Comparison of ENCODE assay signal across 1 cellular context in genomic region chr6:79558099-79558498, GRCh38.
TF ChIP-seq lines count a peak whose summit lies in the region.

No MANE protein-coding gene starts in this region.

TF ChIP-seq in HepG2, 621 proteins besides CTCF, POLR2A, EP300 and RAD21 (continued from another document and continues in another):
- no peak for TF ChIP-seq ZNF883 (CRISPR knock-in tag; IDR thresholded peaks at IDR 0.05; ENCODE audit: not compliant biosample characterization)
- peak; percentile 43; the same call in 1 of the 2 replicates for TF ChIP-seq RXRB (CRISPR knock-in tag; IDR thresholded peaks at IDR 0.05; ENCODE audit: borderline replicate concordance)
- TF ChIP-seq PAXIP1 (CRISPR knock-in tag; conservative IDR thresholded peaks at IDR 0.05) = peak; percentile 65
- peak; percentile 99 for TF ChIP-seq ZBTB20 (CRISPR knock-in tag; IDR thresholded peaks at IDR 0.05; ENCODE audit: borderline replicate concordance, low read depth)
- no peak for TF ChIP-seq ZSCAN29 (CRISPR knock-in tag; conservative IDR thresholded peaks at IDR 0.05)
- no peak for TF ChIP-seq TAF1 (CRISPR knock-in tag; IDR thresholded peaks at IDR 0.05)
- TF ChIP-seq NFYC (CRISPR knock-in tag; IDR thresholded peaks at IDR 0.05) = no peak
- TF ChIP-seq RARA (CRISPR knock-in tag; IDR thresholded peaks at IDR 0.05) = peak; percentile 37; the same call in 1 of the 2 replicates
- no peak for TF ChIP-seq ZNF563 (CRISPR knock-in tag; IDR thresholded peaks at IDR 0.05)
- no peak for TF ChIP-seq ZEB1 (IDR thresholded peaks at IDR 0.05; ENCODE audit: insufficient replicate concordance, low read depth)
- no peak for TF ChIP-seq KLF16 (CRISPR knock-in tag; IDR thresholded peaks at IDR 0.05)
- peak; percentile 51; the same call in 1 of the 2 replicates for TF ChIP-seq ARID5B (CRISPR knock-in tag; IDR thresholded peaks at IDR 0.05)
- no peak for TF ChIP-seq GLI4 (CRISPR knock-in tag; IDR thresholded peaks at IDR 0.05; ENCODE audit: borderline replicate concordance)
- no peak for TF ChIP-seq ZBTB4 (CRISPR knock-in tag; IDR thresholded peaks at IDR 0.05; ENCODE audit: borderline replicate concordance)
- TF ChIP-seq ZFAT (CRISPR knock-in tag; conservative IDR thresholded peaks at IDR 0.05) = no peak
- TF ChIP-seq RFXANK (CRISPR knock-in tag; IDR thresholded peaks at IDR 0.05) = no peak
- TF ChIP-seq ZNF614 (CRISPR knock-in tag; IDR thresholded peaks at IDR 0.05; ENCODE audit: borderline replicate concordance) = no peak
- no peak for TF ChIP-seq MNT (IDR thresholded peaks at IDR 0.05)
- TF ChIP-seq PTBP1 (IDR thresholded peaks at IDR 0.05; ENCODE audit: low read depth, low read length, poor library complexity, severe bottlenecking) = no peak
- TF ChIP-seq ARID4A (CRISPR knock-in tag; IDR thresholded peaks at IDR 0.05; ENCODE audit: borderline replicate concordance) = no peak
- no peak for TF ChIP-seq RNF219 (CRISPR knock-in tag; IDR thresholded peaks at IDR 0.05)
- TF ChIP-seq FOXJ3 (CRISPR knock-in tag; IDR thresholded peaks at IDR 0.05; ENCODE audit: borderline replicate concordance) = peak; percentile 50; the same call in 1 of the 2 replicates
- peak; percentile 54; the same call in 1 of the 2 replicates for TF ChIP-seq DPF2 (CRISPR knock-in tag; IDR thresholded peaks at IDR 0.05; ENCODE audit: borderline replicate concordance, low read depth)
- TF ChIP-seq SALL1 (CRISPR knock-in tag; IDR thresholded peaks at IDR 0.05) = peak; percentile 80
- 0 out of 2 replicates have a peak, but pooled peaks have one; percentile 45 for TF ChIP-seq ZMYM3 (CRISPR knock-in tag; IDR thresholded peaks at IDR 0.05)
- TF ChIP-seq TBP (CRISPR knock-in tag; IDR thresholded peaks at IDR 0.05) = no peak
- TF ChIP-seq BRF2 (CRISPR knock-in tag; IDR thresholded peaks at IDR 0.05) = no peak
- 0 out of 2 replicates have a peak, but pooled peaks have one; percentile 16 for TF ChIP-seq ZGPAT (CRISPR knock-in tag; IDR thresholded peaks at IDR 0.05)
- TF ChIP-seq FOXK2 (IDR thresholded peaks at IDR 0.05) = 0 out of 2 replicates have a peak, but pooled peaks have one; percentile 24
- no peak for TF ChIP-seq SIX1 (CRISPR knock-in tag; IDR thresholded peaks at IDR 0.05; ENCODE audit: borderline replicate concordance)
- TF ChIP-seq ZMYM4 (CRISPR knock-in tag; IDR thresholded peaks at IDR 0.05) = peak; percentile 53; the same call in 1 of the 2 replicates
- TF ChIP-seq ZKSCAN8 (CRISPR knock-in tag; IDR thresholded peaks at IDR 0.05; ENCODE audit: borderline replicate concordance) = 0 out of 2 replicates have a peak, but pooled peaks have one; percentile 21
- peak; percentile 34; the same call in 1 of the 2 replicates for TF ChIP-seq ISL2 (CRISPR knock-in tag; IDR thresholded peaks at IDR 0.05)
- no peak for TF ChIP-seq ZSCAN30 (CRISPR knock-in tag; IDR thresholded peaks at IDR 0.05)
- no peak for TF ChIP-seq AKAP8 (CRISPR knock-in tag; IDR thresholded peaks at IDR 0.05)
- TF ChIP-seq PITX1 (CRISPR knock-in tag; IDR thresholded peaks at IDR 0.05) = no peak
- peak; percentile 88 for TF ChIP-seq PPARG (CRISPR knock-in tag; conservative IDR thresholded peaks at IDR 0.05)
- no peak for TF ChIP-seq ZNF761 (CRISPR knock-in tag; conservative IDR thresholded peaks at IDR 0.05)
- 0 out of 2 replicates have a peak, but pooled peaks have one; percentile 41 for TF ChIP-seq ZMYM2 (CRISPR knock-in tag; IDR thresholded peaks at IDR 0.05)
